36 cellular contexts compared by ENCODE assay signal in genomic region chr11:87924125-87924524, GRCh38.
"Had no signal": no experiment of that assay in that cellular context is flagged by ENCODE, and none has a peak within 500 bp of the region (broad histone marks: within the 10 kb centered on the region; RNA-seq: fewer than 3 reads in every experiment).

No MANE protein-coding gene starts in this region.

- H3K9me3 ChIP-seq: adrenal gland, body of pancreas had no signal

- H3K4me3 Mint-ChIP-seq: activated B cell treated with CpG ODN at 0.5 μM for 24 hours; activated CD4-positive, alpha-beta memory T cell treated with anti-CD3 and anti-CD28 coated beads for 36 hours; activated CD4-positive, alpha-beta T cell treated with anti-CD3 and anti-CD28 coated beads, Interleukin-2, amount 10 ng/mL, durations not matched to agents 24 days and 14 days; activated CD8-positive, alpha-beta T cell treated with anti-CD3 and anti-CD28 coated beads for 36 hours; activated naive CD4-positive, alpha-beta T cell treated with anti-CD3 and anti-CD28 coated beads for 36 hours; activated naive CD8-positive, alpha-beta T cell treated with anti-CD3 and anti-CD28 coated beads for 36 hours; activated T-cell treated with anti-CD3 and anti-CD28 coated beads, Interleukin-2, amount 50 U/mL, for 4 hours; activated T-cell treated with anti-CD3 and anti-CD28 coated beads, Interleukin-2, amount 50 U/mL, for 72 hours; activated T-helper 1 cell treated with anti-CD3 and anti-CD28 coated beads, Interleukin-12 subunit alpha, Interleukin-12 subunit beta, Interleukin-2, Interleukin-4 antibody, amounts not matched to agents 30 ng/mL and 10 ng/mL and 1 ng/mL, durations not matched to agents 14 hours and 24 hours and 36 hours; activated T-helper 17 cell treated with anti-CD3 and anti-CD28 coated beads, Interleukin-2, amount 50 U/mL, for 72 hours; central memory CD8-positive, alpha-beta T cell; T-helper 1 cell treated with Interleukin-12 subunit alpha and Interleukin-12 subunit beta and Interleukin-4 antibody, amounts not matched to agents 30 μg/mL and 1 μg/mL, for 36 hours; T-helper 2 cell treated with Interferon-gamma antibody and Interleukin-4, amounts not matched to agents 5 μg/mL and 100 μg/mL, for 36 hours had no signal

- H3K4me3 ChIP-seq: adrenal gland, body of pancreas, cardiac muscle cell had no signal

- ATAC-seq: activated CD8-positive, alpha-beta T cell treated with anti-CD3 and anti-CD28 coated beads for 36 hours; activated naive CD4-positive, alpha-beta T cell treated with anti-CD3 and anti-CD28 coated beads, Interleukin-2, amount 50 U/mL, for 72 hours; activated T-cell treated with anti-CD3 and anti-CD28 coated beads, Interleukin-2, amount 50 U/mL, for 4 hours; activated T-cell treated with anti-CD3 and anti-CD28 coated beads, Interleukin-2, amount 50 U/mL, for 72 hours; activated T-helper 17 cell treated with anti-CD3 and anti-CD28 coated beads, Interleukin-2, amount 50 U/mL, for 72 hours; body of pancreas had no signal

- DNase-seq: activated B cell treated with CpG ODN at 0.5 μM for 24 hours; activated CD4-positive, alpha-beta memory T cell treated with anti-CD3 and anti-CD28 coated beads for 36 hours; activated CD4-positive, alpha-beta T cell treated with anti-CD3 and anti-CD28 coated beads for 4 hours; activated CD4-positive, alpha-beta T cell treated with anti-CD3 and anti-CD28 coated beads, Interleukin-2, amount 10 ng/mL, durations not matched to agents 24 days and 14 days; activated CD4-positive, alpha-beta T cell treated with anti-CD3 and anti-CD28 coated beads, Interleukin-2, amount 50 U/mL, for 1 hour; activated CD4-positive, alpha-beta T cell treated with anti-CD3 and anti-CD28 coated beads, Interleukin-2, amount 50 U/mL, for 4 hours; activated CD4-positive, CD25-positive, alpha-beta regulatory T cell treated with anti-CD3 and anti-CD28 coated beads, Interleukin-2, amount 50 U/mL, for 72 hours; activated CD8-positive, alpha-beta memory T cell treated with anti-CD3 and anti-CD28 coated beads, Interleukin-2, amount 50 U/mL, for 4 hours; activated CD8-positive, alpha-beta T cell treated with anti-CD3 and anti-CD28 coated beads for 36 hours; activated effector memory CD4-positive, alpha-beta T cell treated with anti-CD3 and anti-CD28 coated beads, Interleukin-2, amount 50 U/mL, for 16 hours; activated gamma-delta T cell treated with Interleukin-2 at 50 U/mL for 16 hours; activated naive CD4-positive, alpha-beta T cell; activated naive CD4-positive, alpha-beta T cell treated with anti-CD3 and anti-CD28 coated beads for 36 hours; activated naive CD4-positive, alpha-beta T cell treated with anti-CD3 and anti-CD28 coated beads, Interleukin-2, amount 50 U/mL, for 16 hours; activated naive CD8-positive, alpha-beta T cell treated with anti-CD3 and anti-CD28 coated beads for 36 hours; activated T-cell treated with anti-CD3 and anti-CD28 coated beads for 4 hours; activated T-cell treated with anti-CD3 and anti-CD28 coated beads, Interleukin-2, amount 50 U/mL, for 1 hour; activated T-cell treated with anti-CD3 and anti-CD28 coated beads, Interleukin-2, amount 50 U/mL, for 4 hours; activated T-cell treated with anti-CD3 and anti-CD28 coated beads, Interleukin-2, amount 50 U/mL, for 72 hours; adrenal gland; amniotic stem cell; aorta; body of pancreas; caudate nucleus; cerebellar nuclear complex; T-helper 1 cell; T-helper 2 cell; T-helper 9 cell had no signal

- H3K36me3 Mint-ChIP-seq: activated CD4-positive, alpha-beta memory T cell treated with anti-CD3 and anti-CD28 coated beads for 36 hours; activated naive CD4-positive, alpha-beta T cell treated with anti-CD3 and anti-CD28 coated beads, Interleukin-2, amount 50 U/mL, for 72 hours; activated naive CD8-positive, alpha-beta T cell treated with anti-CD3 and anti-CD28 coated beads for 36 hours had no signal

- H3K9me3 Mint-ChIP-seq: activated B cell treated with CpG ODN at 0.5 μM for 24 hours; activated CD4-positive, alpha-beta memory T cell treated with anti-CD3 and anti-CD28 coated beads for 36 hours; activated CD4-positive, alpha-beta T cell treated with anti-CD3 and anti-CD28 coated beads, Interleukin-2, amount 10 ng/mL, durations not matched to agents 24 days and 14 days; activated CD8-positive, alpha-beta T cell treated with anti-CD3 and anti-CD28 coated beads for 36 hours; activated naive CD4-positive, alpha-beta T cell treated with anti-CD3 and anti-CD28 coated beads for 36 hours; activated naive CD4-positive, alpha-beta T cell treated with anti-CD3 and anti-CD28 coated beads, Interleukin-2, amount 50 U/mL, for 72 hours; activated naive CD8-positive, alpha-beta T cell treated with anti-CD3 and anti-CD28 coated beads for 36 hours; activated T-cell treated with anti-CD3 and anti-CD28 coated beads, Interleukin-2, amount 50 U/mL, for 72 hours; activated T-helper 1 cell treated with anti-CD3 and anti-CD28 coated beads, Interleukin-12 subunit alpha, Interleukin-12 subunit beta, Interleukin-2, Interleukin-4 antibody, amounts not matched to agents 30 ng/mL and 10 ng/mL and 1 ng/mL, durations not matched to agents 14 hours and 24 hours and 36 hours; activated T-helper 17 cell treated with anti-CD3 and anti-CD28 coated beads, Interleukin-2, amount 50 U/mL, for 72 hours; central memory CD8-positive, alpha-beta T cell; T-helper 1 cell treated with Interleukin-12 subunit alpha and Interleukin-12 subunit beta and Interleukin-4 antibody, amounts not matched to agents 30 μg/mL and 1 μg/mL, for 36 hours; T-helper 2 cell treated with Interferon-gamma antibody and Interleukin-4, amounts not matched to agents 5 μg/mL and 100 μg/mL, for 36 hours had no signal

- H3K27ac ChIP-seq: adrenal gland, body of pancreas, cardiac muscle cell, VCaP had no signal

- H3K4me1 ChIP-seq: adrenal gland, body of pancreas had no signal

- H3K27me3 ChIP-seq: adrenal gland, body of pancreas, cardiac muscle cell had no signal

- H3K27me3 Mint-ChIP-seq: activated B cell treated with CpG ODN at 0.5 μM for 24 hours; activated CD4-positive, alpha-beta T cell treated with anti-CD3 and anti-CD28 coated beads, Interleukin-2, amount 10 ng/mL, durations not matched to agents 24 days and 14 days; activated naive CD8-positive, alpha-beta T cell treated with anti-CD3 and anti-CD28 coated beads for 36 hours; activated T-helper 17 cell treated with anti-CD3 and anti-CD28 coated beads, Interleukin-2, amount 50 U/mL, for 72 hours; central memory CD8-positive, alpha-beta T cell had no signal

- H3K27ac Mint-ChIP-seq: activated B cell treated with CpG ODN at 0.5 μM for 24 hours; activated CD4-positive, alpha-beta memory T cell treated with anti-CD3 and anti-CD28 coated beads for 36 hours; activated CD4-positive, alpha-beta T cell treated with anti-CD3 and anti-CD28 coated beads, Interleukin-2, amount 10 ng/mL, durations not matched to agents 24 days and 14 days; activated CD8-positive, alpha-beta T cell treated with anti-CD3 and anti-CD28 coated beads for 36 hours; activated naive CD4-positive, alpha-beta T cell treated with anti-CD3 and anti-CD28 coated beads for 36 hours; activated naive CD4-positive, alpha-beta T cell treated with anti-CD3 and anti-CD28 coated beads, Interleukin-2, amount 50 U/mL, for 72 hours; activated naive CD8-positive, alpha-beta T cell treated with anti-CD3 and anti-CD28 coated beads for 36 hours; activated T-cell treated with anti-CD3 and anti-CD28 coated beads, Interleukin-2, amount 50 U/mL, for 72 hours; activated T-helper 1 cell treated with anti-CD3 and anti-CD28 coated beads, Interleukin-12 subunit alpha, Interleukin-12 subunit beta, Interleukin-2, Interleukin-4 antibody, amounts not matched to agents 30 ng/mL and 10 ng/mL and 1 ng/mL, durations not matched to agents 14 hours and 24 hours and 36 hours; activated T-helper 17 cell treated with anti-CD3 and anti-CD28 coated beads, Interleukin-2, amount 50 U/mL, for 72 hours; T-helper 1 cell treated with Interleukin-12 subunit alpha and Interleukin-12 subunit beta and Interleukin-4 antibody, amounts not matched to agents 30 μg/mL and 1 μg/mL, for 36 hours; T-helper 2 cell treated with Interferon-gamma antibody and Interleukin-4, amounts not matched to agents 5 μg/mL and 100 μg/mL, for 36 hours had no signal

- H3K36me3 ChIP-seq: adrenal gland, cardiac muscle cell had no signal

- H3K4me1 Mint-ChIP-seq: activated B cell treated with CpG ODN at 0.5 μM for 24 hours; activated CD4-positive, alpha-beta T cell treated with anti-CD3 and anti-CD28 coated beads, Interleukin-2, amount 10 ng/mL, durations not matched to agents 24 days and 14 days; activated naive CD8-positive, alpha-beta T cell treated with anti-CD3 and anti-CD28 coated beads for 36 hours; activated T-helper 17 cell treated with anti-CD3 and anti-CD28 coated beads, Interleukin-2, amount 50 U/mL, for 72 hours; central memory CD8-positive, alpha-beta T cell had no signal
